In the genomic region with DNA sequence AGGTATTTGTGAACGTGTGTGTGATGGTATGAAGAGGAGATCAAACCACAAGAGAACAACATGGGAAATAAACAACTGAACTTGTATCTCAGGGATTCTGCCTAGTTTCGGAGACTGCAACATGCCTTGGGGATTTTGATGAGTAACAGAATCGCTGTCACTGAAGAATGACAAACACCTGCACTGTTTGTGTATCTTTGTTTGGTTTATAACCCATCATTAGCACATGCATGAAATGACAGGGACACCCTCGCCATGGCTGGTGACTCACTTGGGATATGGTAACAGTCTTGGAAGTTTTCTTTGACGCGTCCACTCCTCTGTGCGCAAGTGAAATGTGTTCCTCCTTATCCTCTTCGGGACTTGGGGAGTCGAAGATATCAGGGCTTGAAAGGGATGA, we compare ENCODE assay signal across 20 cellular contexts. TPM values are rescaled to one million over a fixed set of nuclear protein-coding genes. Genes with fewer than 3 reads are reported as not detected.
"Had no signal": no experiment of that assay in that cellular context is flagged by ENCODE, and none has a peak within 500 bp of the region (broad histone marks: within the 10 kb centered on the region; RNA-seq: fewer than 3 reads in every experiment).

No MANE protein-coding gene starts in this region.

- H3K4me3 Mint-ChIP-seq: natural killer cell treated with Interleukin-12 subunit alpha and Interleukin-12 subunit beta and Interleukin-15 and Interleukin-18, amount 100 ng/mL, for 72 hours had no signal

- ATAC-seq: natural killer cell treated with Interleukin-12 subunit alpha and Interleukin-12 subunit beta and Interleukin-15 and Interleukin-18, amount 100 ng/mL, for 72 hours; stimulated activated naive CD8-positive, alpha-beta T cell treated with anti-CD3 and anti-CD28 coated beads, Interleukin-15, Interleukin-2, amounts not matched to agents 100 U/mL and 50 U/mL, for 24 hours had no signal

- H3K27me3 ChIP-seq: adrenal gland, cardiac muscle cell, esophagus muscularis mucosa, SJSA1, suprapubic skin, upper lobe of left lung had no signal

- H3K4me3 ChIP-seq: adrenal gland, cardiac muscle cell, esophagus muscularis mucosa, SJSA1, skin epidermis, suprapubic skin, upper lobe of left lung had no signal

- H3K27ac ChIP-seq: adrenal gland, cardiac muscle cell, esophagus muscularis mucosa, SJSA1, skin epidermis, suprapubic skin, upper lobe of left lung had no signal

- H3K4me1 ChIP-seq: adrenal gland, esophagus muscularis mucosa, SJSA1, suprapubic skin, upper lobe of left lung had no signal

- H3K9me3 Mint-ChIP-seq: natural killer cell treated with Interleukin-12 subunit alpha and Interleukin-12 subunit beta and Interleukin-15 and Interleukin-18, amount 100 ng/mL, for 72 hours had no signal

- DNase-seq: activated CD4-positive, alpha-beta T cell treated with anti-CD3 and anti-CD28 coated beads, Interleukin-2, amount 50 U/mL, for 1 hour; activated CD8-positive, alpha-beta memory T cell treated with anti-CD3 and anti-CD28 coated beads, Interleukin-2, amount 50 U/mL, for 4 hours; activated naive CD4-positive, alpha-beta T cell treated with Interleukin-2 at 50 U/mL for 16 hours; adrenal gland; hippocampal formation; kidney; mesendoderm; nucleus accumbens; stimulated activated CD4-positive, alpha-beta T cell treated with anti-CD3 and anti-CD28 coated beads, Interleukin-4, amount 100 ng/mL, for 4 hours; stimulated activated CD8-positive, alpha-beta memory T cell treated with anti-CD3 and anti-CD28 coated beads, Interleukin-4, amount 100 ng/mL, for 48 hours; stimulated activated naive CD8-positive, alpha-beta T cell treated with anti-CD3 and anti-CD28 coated beads, Interleukin-15, Interleukin-2, amounts not matched to agents 100 U/mL and 50 U/mL, for 24 hours; upper lobe of left lung had no signal

- H3K36me3 ChIP-seq: adrenal gland, cardiac muscle cell, SJSA1 had no signal

- H3K9me3 ChIP-seq: adrenal gland, esophagus muscularis mucosa, SJSA1, suprapubic skin, upper lobe of left lung had no signal

RNA-seq across cellular contexts. Expression of a gene that starts 30.3 kb away (rescaled TPM):
- total RNA-seq: glomerular endothelial cell, posterior vena cava, SJSA1, suprapubic skin had no signal
